ENCODE assay signal across 15 cellular contexts in the genomic region with DNA sequence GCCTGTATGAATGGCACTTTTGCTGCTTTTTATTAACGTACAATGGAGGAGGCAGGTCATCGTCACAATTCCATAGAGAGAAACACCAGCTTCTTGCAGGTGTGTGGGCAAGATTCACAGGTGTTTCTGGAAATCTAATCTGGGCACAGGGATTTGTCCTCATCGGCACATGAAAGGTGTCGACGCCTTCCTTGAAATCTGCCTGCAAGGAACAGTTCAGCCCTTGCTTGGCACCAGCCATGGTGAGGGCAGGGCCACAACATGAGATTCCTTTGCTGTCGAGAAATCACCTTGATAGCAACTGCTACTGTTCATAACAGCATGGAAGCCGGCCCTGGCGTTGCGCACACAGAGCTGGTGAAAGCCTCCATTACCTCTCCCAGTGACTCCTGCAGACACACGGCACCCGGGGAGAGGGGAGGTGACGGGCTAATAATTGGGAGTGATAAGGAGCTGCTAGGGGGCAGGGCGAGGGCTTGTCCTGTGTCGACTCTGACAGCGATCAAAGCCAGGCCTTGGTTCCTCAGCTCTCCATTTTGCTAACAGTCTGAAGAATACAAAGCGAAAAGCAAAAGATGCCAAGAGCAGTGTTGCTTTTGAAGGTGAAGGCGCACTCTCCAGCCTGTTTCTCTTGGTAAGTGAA.
DNase-seq lines count a peak whose midpoint lies in the region; ATAC-seq and TF ChIP-seq lines count a peak whose summit lies in the region.
"Had no signal": no experiment of that assay in that cellular context is flagged by ENCODE, and none has a peak within 500 bp of the region (broad histone marks: within the 10 kb centered on the region; RNA-seq: fewer than 3 reads in every experiment).

No MANE protein-coding gene starts in this region.

- peaks cover 39% of the 10 kb centered on the region for H3K4me1 Mint-ChIP-seq in endodermal cell
- H3K4me1 Mint-ChIP-seq in neural progenitor cell, result peaks cover 62% of the 10 kb centered on the region
- no peaks in the 10 kb centered on the region for H3K4me1 Mint-ChIP-seq in CD4-positive, alpha-beta memory T cell

- no peak overlapping the region for H3K23ac ChIP-seq in IMR-90 (ENCODE audit: low read depth, low read length)

- no peak overlapping the region for H3K14ac ChIP-seq in IMR-90 (replicated peaks; ENCODE audit: low read depth, low read length)

- no peak overlapping the region for H3K4me3 Mint-ChIP-seq in endodermal cell
- H3K4me3 Mint-ChIP-seq in neural progenitor cell, result no peak overlapping the region
- H3K4me3 Mint-ChIP-seq in CD4-positive, alpha-beta memory T cell, result no peak overlapping the region
- H3K4me3 Mint-ChIP-seq: CD4-positive, alpha-beta T cell had no signal

- peak; percentile 78 for DNase-seq in ELF-1 (ENCODE audit: low read depth, low spot score)
- DNase-seq in IMR-90, result no peak
- peak; percentile 79 for DNase-seq in endodermal cell
- DNase-seq in neural progenitor cell (ENCODE audit: low spot score), result no peak
- DNase-seq in CD4-positive, alpha-beta memory T cell, result no peak
- DNase-seq in SHP77 (lab: John Stamatoyannopoulos, UW), result no peak
- DNase-seq in erythroblast (lab: John Stamatoyannopoulos, UW), result no peak
- no peak for DNase-seq in NOMO-1 treated with DMSO at 0.1 percent for 48 hours (lab: John Stamatoyannopoulos, UW; ENCODE audit: unreplicated experiment)
- DNase-seq: 8988T; AML-193; CD4-positive, alpha-beta T cell; DMS79; HCEC 1CT had no signal

- no peak overlapping the region for H2BK20ac ChIP-seq in IMR-90 (ENCODE audit: low read depth, low read length)

- no peak overlapping the region for H2BK120ac ChIP-seq in IMR-90 (ENCODE audit: low read depth, low read length)

- H4K20me1 ChIP-seq in IMR-90 (ENCODE audit: insufficient read depth, low read length), result no peaks in the 10 kb centered on the region
- no peaks in the 10 kb centered on the region for H4K20me1 ChIP-seq in neural progenitor cell (ENCODE audit: low read depth)
- H4K20me1 ChIP-seq: BLaER1 treated with 17β-estradiol and CSF1 and Interleukin-3, amounts not matched to agents 10 nM and 100 nM had no signal

- no peaks in the 10 kb centered on the region for H3F3A ChIP-seq in neural progenitor cell (ENCODE audit: low read depth)

- no peak overlapping the region for H3K27ac ChIP-seq in IMR-90 (ENCODE audit: insufficient read depth, low read length)
- no peak overlapping the region for H3K27ac ChIP-seq in endodermal cell (ENCODE audit: low read depth, low read length)
- no peak overlapping the region for H3K27ac ChIP-seq in neural progenitor cell
- H3K27ac ChIP-seq in CD4-positive, alpha-beta memory T cell (ENCODE audit: low read depth, low read length), result no peak overlapping the region
- H3K27ac ChIP-seq: BLaER1 treated with 17β-estradiol and CSF1 and Interleukin-3, amounts not matched to agents 10 nM and 100 nM; HL-60 had no signal

- H3K27me3 ChIP-seq in IMR-90 (ENCODE audit: control insufficient read depth, insufficient read depth, low read length) (no peaks in the 10 kb centered on the region), endodermal cell (ENCODE audit: control insufficient read depth, insufficient read depth, low read length, poor library complexity, severe bottlenecking) (no peaks in the 10 kb centered on the region), neural progenitor cell (no peaks in the 10 kb centered on the region)
- H3K27me3 ChIP-seq in CD4-positive, alpha-beta memory T cell (ENCODE audit: insufficient read depth, low read length), result no peaks in the 10 kb centered on the region
- H3K27me3 ChIP-seq: BLaER1 treated with 17β-estradiol and CSF1 and Interleukin-3, amounts not matched to agents 10 nM and 100 nM had no signal

- WGBS in IMR-90 (ENCODE audit: extremely low coverage in 2 of 2, insufficient read length in 1 of 2), 2 experiments, result 56% methylated on average over 5 of the region's 17 CpGs; no CpG with 5 or more reads in 1 of the 2 experiments
- 82 to 84% methylated on average over 10 to 17 of the region's 17 CpGs for WGBS in endodermal cell (ENCODE audit: insufficient coverage in 1 of 2, insufficient read length in 1 of 2), 2 experiments

- CTCF ChIA-PET in IMR-90 (lab: Yijun Ruan, JAX), result no interaction called here
- CTCF ChIA-PET in CD4-positive, alpha-beta memory T cell (lab: Charles Lee; ENCODE audit: partially characterized antibody), result interaction anchor here (0.9 kb wide), 1 partner anchor 23 kb away, joined by 3 read pairs; no protein-coding TSS in a partner anchor

- H4K8ac ChIP-seq in IMR-90 (ENCODE audit: low read depth in 2 of 2, low read length in 2 of 2), result no peak overlapping the region

- H3K4me2 ChIP-seq in IMR-90 (ENCODE audit: low read depth, low read length) (no peak overlapping the region), neural progenitor cell (no peak overlapping the region)

- H3K27me3 Mint-ChIP-seq in endodermal cell (ENCODE audit: insufficient read depth) (peaks cover 28% of the 10 kb centered on the region), neural progenitor cell (ENCODE audit: insufficient read depth, low read depth) (peaks cover 6% of the 10 kb centered on the region)
- H3K27me3 Mint-ChIP-seq in CD4-positive, alpha-beta memory T cell, result peaks cover 10 to 12% of the 10 kb centered on the region in 2 donors

- TF ChIP-seq RAD21 in IMR-90 (IDR thresholded peaks at IDR 0.05; ENCODE audit: low read length), result no peak

- no peak overlapping the region for H3K4ac ChIP-seq in IMR-90 (ENCODE audit: low read depth, low read length)

- intact Hi-C loops in IMR-90 (cut with micrococcal nuclease), result no loop called here
- intact Hi-C loops in CD4-positive, alpha-beta memory T cell (cut with micrococcal nuclease), result no loop called here

- H3K9ac ChIP-seq in IMR-90 (ENCODE audit: low read depth, low read length) (no peak overlapping the region), endodermal cell (ENCODE audit: extremely low read depth, low read length, poor library complexity, severe bottlenecking) (no peak overlapping the region), neural progenitor cell (no peak overlapping the region)
- H3K9ac ChIP-seq: BLaER1 treated with 17β-estradiol and CSF1 and Interleukin-3, amounts not matched to agents 10 nM and 100 nM had no signal

- 0 out of 2 replicates have a peak overlapping the region, but pooled peaks have one; percentile 6 for H2AK5ac ChIP-seq in IMR-90 (ENCODE audit: low read depth, low read length)

- no peak overlapping the region for H2BK5ac ChIP-seq in IMR-90 (ENCODE audit: low read depth, low read length, poor library complexity, severe bottlenecking)

- no peak for ATAC-seq in IMR-90 (ENCODE audit: low read depth)

- H3K18ac ChIP-seq in IMR-90 (ENCODE audit: low read depth, low read length), result no peak overlapping the region

- BruUV-seq in IMR-90 (replicated peaks; lab: Mats Ljungman, UMichigan), result no TSS peak

- no peak overlapping the region for H2AK9ac ChIP-seq in IMR-90 (replicated peaks; ENCODE audit: low read depth, low read length, poor library complexity)

- peaks cover 1% of the 10 kb centered on the region for H3K9me3 Mint-ChIP-seq in endodermal cell
- H3K9me3 Mint-ChIP-seq in neural progenitor cell, result peaks cover 11% of the 10 kb centered on the region
- peaks cover 0 to 3% (median 0%) of the 10 kb centered on the region in 8 donors for H3K9me3 Mint-ChIP-seq in CD4-positive, alpha-beta memory T cell
- H3K9me3 Mint-ChIP-seq: CD4-positive, alpha-beta T cell had no signal

- TF ChIP-seq POLR2A in IMR-90 (IDR thresholded peaks at IDR 0.05; ENCODE audit: low read depth, low read length) (no peak), erythroblast (IDR thresholded peaks at IDR 0.05; ENCODE audit: low read length) (no peak)

- no peaks in the 10 kb centered on the region for H3K4me1 ChIP-seq in IMR-90 (ENCODE audit: control insufficient read depth, insufficient read depth, low read length)
- peaks cover 11% of the 10 kb centered on the region for H3K4me1 ChIP-seq in endodermal cell (ENCODE audit: control insufficient read depth, insufficient read depth, low read length)
- peaks cover 27% of the 10 kb centered on the region for H3K4me1 ChIP-seq in neural progenitor cell
- H3K4me1 ChIP-seq in CD4-positive, alpha-beta memory T cell (ENCODE audit: insufficient read depth, low read length), result no peaks in the 10 kb centered on the region

- no peaks in the 10 kb centered on the region for H3K9me3 ChIP-seq in IMR-90 (ENCODE audit: control insufficient read depth, insufficient read depth, low read length)
- no peaks in the 10 kb centered on the region for H3K9me3 ChIP-seq in endodermal cell (ENCODE audit: control insufficient read depth, low read length)
- no peaks in the 10 kb centered on the region for H3K9me3 ChIP-seq in neural progenitor cell (ENCODE audit: low read depth)
- H3K9me3 ChIP-seq in CD4-positive, alpha-beta memory T cell (ENCODE audit: control insufficient read depth in 1 of 2, low read length in 2 of 2), result no peaks in the 10 kb centered on the region
- H3K9me3 ChIP-seq: BLaER1 treated with 17β-estradiol and CSF1 and Interleukin-3, amounts not matched to agents 10 nM and 100 nM had no signal

- H2BK15ac ChIP-seq in IMR-90 (ENCODE audit: low read depth, low read length), result no peak overlapping the region

- no peaks in the 10 kb centered on the region for H3K79me2 ChIP-seq in neural progenitor cell (ENCODE audit: low read depth)

- H3K4me3 ChIP-seq in IMR-90 (ENCODE audit: insufficient read depth, low read depth, low read length) (no peak overlapping the region), endodermal cell (ENCODE audit: low read length) (no peak overlapping the region), neural progenitor cell (no peak overlapping the region)
- no peak overlapping the region for H3K4me3 ChIP-seq in CD4-positive, alpha-beta memory T cell (ENCODE audit: low read length in 2 of 2)
- H3K4me3 ChIP-seq: BLaER1 treated with 17β-estradiol and CSF1 and Interleukin-3, amounts not matched to agents 10 nM and 100 nM had no signal

- no peak overlapping the region for H3K56ac ChIP-seq in IMR-90 (ENCODE audit: extremely low read depth, insufficient read depth, low read length)

- dilution Hi-C loops in IMR-90 (cut with HindIII; ENCODE audit: low sequenced_read_pairs, unreplicated experiment), result no loop called here

- H4K91ac ChIP-seq in IMR-90 (ENCODE audit: insufficient read depth, low read depth, low read length), result no peak overlapping the region

- no peaks in the 10 kb centered on the region for H3K36me3 ChIP-seq in IMR-90 (ENCODE audit: control insufficient read depth, insufficient read depth, low read length)
- H3K36me3 ChIP-seq in endodermal cell (ENCODE audit: control insufficient read depth, insufficient read depth, low read length), result no peaks in the 10 kb centered on the region
- no peaks in the 10 kb centered on the region for H3K36me3 ChIP-seq in neural progenitor cell
- H3K36me3 ChIP-seq in CD4-positive, alpha-beta memory T cell (ENCODE audit: insufficient read depth, low read length), result no peaks in the 10 kb centered on the region
- H3K36me3 ChIP-seq: BLaER1 treated with 17β-estradiol and CSF1 and Interleukin-3, amounts not matched to agents 10 nM and 100 nM had no signal

- H3K27ac Mint-ChIP-seq in endodermal cell (no peak overlapping the region), neural progenitor cell (peak overlapping the region; percentile 67)
- no peak overlapping the region for H3K27ac Mint-ChIP-seq in CD4-positive, alpha-beta memory T cell
- H3K27ac Mint-ChIP-seq: CD4-positive, alpha-beta T cell had no signal

- POLR2A ChIA-PET in IMR-90 (lab: Charles Lee; ENCODE audit: unreplicated experiment), result no interaction called here
- POLR2A ChIA-PET in CD4-positive, alpha-beta memory T cell (lab: Charles Lee; ENCODE audit: partially characterized antibody), result no interaction called here

- TF ChIP-seq CTCF in IMR-90 (conservative IDR thresholded peaks at IDR 0.05; ENCODE audit: low read depth, low read length), result no peak
- no peak for TF ChIP-seq CTCF in endodermal cell (conservative IDR thresholded peaks at IDR 0.05)
- no peak for TF ChIP-seq CTCF in neural progenitor cell (IDR thresholded peaks at IDR 0.05)

- H3K36me3 Mint-ChIP-seq in endodermal cell (ENCODE audit: low read depth) (no peaks in the 10 kb centered on the region), neural progenitor cell (peaks cover 2% of the 10 kb centered on the region)
- H3K36me3 Mint-ChIP-seq in CD4-positive, alpha-beta memory T cell, result no peaks in the 10 kb centered on the region

- in situ Hi-C loops in IMR-90 (cut with MboI; ENCODE audit: low sequenced_read_pairs), result no loop called here

- H4K5ac ChIP-seq in IMR-90 (ENCODE audit: low read depth, low read length), result no peak overlapping the region

- no peaks in the 10 kb centered on the region for H3K79me1 ChIP-seq in IMR-90 (ENCODE audit: low read depth in 1 of 2, low read length in 2 of 2)

- no peaks in the 10 kb centered on the region for H3K9me1 ChIP-seq in IMR-90 (ENCODE audit: insufficient read depth, low read length)

- H2AFZ ChIP-seq in IMR-90 (replicated peaks; ENCODE audit: low read length, poor library complexity), result peak overlapping the region; percentile 19
- no peak overlapping the region for H2AFZ ChIP-seq in neural progenitor cell (replicated peaks)

Comparison
In these comparisons a context has a peak if more than half of its experiments do, and no peak if none do; other contexts are left out.
1. DNase-seq: peak in ELF-1 (single experiment) and endodermal cell (single experiment); none in IMR-90 (single experiment), neural progenitor cell (single experiment), CD4-positive, alpha-beta memory T cell (0 of 5), SHP77 (0 of 2), erythroblast (0 of 2) and NOMO-1 treated with DMSO at 0.1 percent for 48 hours (single experiment).